Comparison of ENCODE assay signal across 8 cellular contexts in genomic region chr1:171655215-171656116, GRCh38.
DNase-seq lines count a peak whose midpoint lies in the region; ATAC-seq and TF ChIP-seq lines count a peak whose summit lies in the region.

No MANE protein-coding gene starts in this region.

- no peaks in the 10 kb centered on the region for H3K9me3 ChIP-seq in mucosa of rectum (ENCODE audit: control insufficient read depth in 2 of 2, low read length in 2 of 2)

- H3K36me3 Mint-ChIP-seq in effector memory CD8-positive, alpha-beta T cell (ENCODE audit: insufficient read depth) = peaks cover 3% of the 10 kb centered on the region

- H3K27me3 ChIP-seq in mucosa of rectum (ENCODE audit: control insufficient read depth in 2 of 2, insufficient read depth in 2 of 2, low read length in 2 of 2) = no peaks in the 10 kb centered on the region

- DNase-seq in AG10803 (ENCODE audit: low read depth) = peak; percentile 65
- peak; percentile 48 for DNase-seq in MV-4-11 (lab: John Stamatoyannopoulos, UW)
- DNase-seq in activated CD4-positive, alpha-beta T cell treated with anti-CD3 and anti-CD28 coated beads, Interleukin-2, amount 50 U/mL, for 24 hours (ENCODE audit: low read depth in 1 of 2, low spot score in 1 of 2) = peak; percentile 51 to 55
- DNase-seq in effector memory CD8-positive, alpha-beta T cell = peak; percentile 50 to 58 (median 54)
- peak; percentile 18 to 24 for DNase-seq in stimulated activated CD8-positive, alpha-beta memory T cell treated with anti-CD3 and anti-CD28 coated beads, Interleukin-7, amount 100 ng/mL, for 4 hours (ENCODE audit: low read depth in 2 of 2)
- no peak for DNase-seq in OCI-M2 (lab: John Stamatoyannopoulos, UW; ENCODE audit: unreplicated experiment)

- peak overlapping the region; percentile 35 to 52 for H3K27ac ChIP-seq in mucosa of rectum (ENCODE audit: low read depth in 2 of 2, low read length in 2 of 2)

- ATAC-seq in GM19351 (IDR thresholded peaks at IDR 0.05; ENCODE audit: unreplicated experiment) = peak; percentile 92
- ATAC-seq in effector memory CD8-positive, alpha-beta T cell (replicated peaks) = peak; percentile 68

- H3K27me3 Mint-ChIP-seq in effector memory CD8-positive, alpha-beta T cell = peaks cover 49 to 70% of the 10 kb centered on the region in 2 donors

- no peaks in the 10 kb centered on the region for H3K36me3 ChIP-seq in mucosa of rectum (ENCODE audit: control insufficient read depth in 2 of 2, insufficient read depth in 2 of 2, low read length in 2 of 2)

- H3K4me3 Mint-ChIP-seq in effector memory CD8-positive, alpha-beta T cell = peak overlapping the region; percentile 27 to 52

- H3K4me1 Mint-ChIP-seq in effector memory CD8-positive, alpha-beta T cell (ENCODE audit: low read depth in 2 of 2) = peaks cover 7 to 9% of the 10 kb centered on the region in 2 donors

- no peaks in the 10 kb centered on the region for H3K9me3 Mint-ChIP-seq in effector memory CD8-positive, alpha-beta T cell

- H3K4me1 ChIP-seq in mucosa of rectum (ENCODE audit: control insufficient read depth in 2 of 2, insufficient read depth in 2 of 2, low read length in 2 of 2) = peaks cover 0 to 6% of the 10 kb centered on the region in 2 donors

- peak; percentile 67 for TF ChIP-seq CTCF in AG10803 (conservative IDR thresholded peaks at IDR 0.05; ENCODE audit: low read length)

- no peak overlapping the region for H3K9ac ChIP-seq in mucosa of rectum (ENCODE audit: low read depth in 1 of 2, low read length in 2 of 2)

- H3K27ac Mint-ChIP-seq in effector memory CD8-positive, alpha-beta T cell = no peak overlapping the region

- H3K4me3 ChIP-seq in AG10803 (ENCODE audit: low read length) = 0 out of 2 replicates have a peak overlapping the region, but pooled peaks have one; percentile 17
- no peak overlapping the region for H3K4me3 ChIP-seq in mucosa of rectum (ENCODE audit: low read length in 2 of 2)
